Comparison of ENCODE assay signal across 8 cellular contexts in the genomic region with DNA sequence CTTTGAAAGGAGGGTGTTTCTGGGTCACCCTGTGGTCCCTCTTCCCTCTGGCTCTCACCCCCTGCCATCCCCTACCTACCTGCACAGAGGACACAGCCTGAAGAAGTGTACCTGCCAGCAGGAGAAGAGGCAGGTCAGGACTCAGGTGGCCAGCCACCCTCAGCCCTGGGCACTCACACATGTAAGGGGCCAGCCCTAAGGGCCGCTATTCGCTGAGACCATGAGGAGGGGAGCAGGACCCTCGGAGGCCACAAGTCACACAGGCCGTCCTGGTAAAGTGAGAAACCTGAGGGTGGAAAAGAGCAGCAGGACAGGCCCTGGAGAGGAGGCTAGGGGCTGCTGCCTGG. TPM values are rescaled to one million over a fixed set of nuclear protein-coding genes. Genes with fewer than 3 reads are reported as not detected.
A peak's percentile ranks its signal among the peaks of the same experiment; 100 is the strongest.
DNase-seq lines count a peak whose midpoint lies in the region; ATAC-seq and TF ChIP-seq lines count a peak whose summit lies in the region.

No MANE protein-coding gene starts in this region.

- peaks cover 19% of the 10 kb centered on the region for H3K36me3 ChIP-seq in brain microvascular endothelial cell (replicated peaks)
- peaks cover 3 to 6% of the 10 kb centered on the region in 2 donors for H3K36me3 ChIP-seq in mucosa of rectum (ENCODE audit: control insufficient read depth in 2 of 2, insufficient read depth in 2 of 2, low read length in 2 of 2)

- H3K4me1 ChIP-seq in mucosa of rectum (ENCODE audit: control insufficient read depth in 2 of 2, insufficient read depth in 2 of 2, low read length in 2 of 2): peaks cover 21 to 25% of the 10 kb centered on the region in 2 donors

- TF ChIP-seq CTCF in AG10803 (conservative IDR thresholded peaks at IDR 0.05; ENCODE audit: low read length) (no peak), HFFc6 (IDR thresholded peaks at IDR 0.05) (no peak), brain microvascular endothelial cell (IDR thresholded peaks at IDR 0.05; ENCODE audit: low read depth, low read length, missing control alignments) (no peak)

- no peaks in the 10 kb centered on the region for H3K9me3 Mint-ChIP-seq in HFFc6

- no peaks in the 10 kb centered on the region for H3K9me3 ChIP-seq in mucosa of rectum (ENCODE audit: control insufficient read depth in 2 of 2, low read length in 2 of 2)

- H3K4me3 ChIP-seq in AG10803 (ENCODE audit: low read length) (peak overlapping the region; percentile 69), brain microvascular endothelial cell (ENCODE audit: low read depth, low read length) (peak overlapping the region; percentile 74), mucosa of rectum (ENCODE audit: low read length in 2 of 2) (peak overlapping the region; percentile 89 to 92)

- H3K27me3 ChIP-seq in brain microvascular endothelial cell (replicated peaks): no peaks in the 10 kb centered on the region
- H3K27me3 ChIP-seq in mucosa of rectum (ENCODE audit: control insufficient read depth in 2 of 2, insufficient read depth in 2 of 2, low read length in 2 of 2): no peaks in the 10 kb centered on the region

- peaks cover 37% of the 10 kb centered on the region for H3K4me1 Mint-ChIP-seq in HFFc6 (ENCODE audit: low read depth)

- H3K4me3 Mint-ChIP-seq in HFFc6: peak overlapping the region; percentile 92

- peaks cover 7% of the 10 kb centered on the region for H3K27me3 Mint-ChIP-seq in HFFc6 (ENCODE audit: insufficient read depth)

- no peak for ATAC-seq in HG02798 (IDR thresholded peaks at IDR 0.05; ENCODE audit: poor library complexity, unreplicated experiment)

- in situ Hi-C loops in brain microvascular endothelial cell (cut with HindIII; ENCODE audit: low pct_ligation_motif_present, low sequenced_read_pairs): no loop called here

- no peak for DNase-seq in AG10803 (ENCODE audit: low read depth)
- no peak for DNase-seq in HFFc6
- no peak for DNase-seq in brain microvascular endothelial cell
- DNase-seq in GDM1 (lab: John Stamatoyannopoulos, UW): no peak
- no peak for DNase-seq in stimulated activated CD4-positive, alpha-beta T cell treated with anti-CD3 and anti-CD28 coated beads, Interleukin-2, amount 100 ng/mL, for 24 hours
- DNase-seq in NCI-H146 treated with DMSO at 0.1 percent for 48 hours (lab: John Stamatoyannopoulos, UW; ENCODE audit: unreplicated experiment): no peak

- H3K27ac ChIP-seq in brain microvascular endothelial cell: no peak overlapping the region
- H3K27ac ChIP-seq in mucosa of rectum (ENCODE audit: low read depth in 2 of 2, low read length in 2 of 2): peak overlapping the region; percentile 89 to 91

- peak overlapping the region; percentile 87 for H3K27ac Mint-ChIP-seq in HFFc6

- H3K36me3 Mint-ChIP-seq in HFFc6 (ENCODE audit: low read depth): no peaks in the 10 kb centered on the region; the same call in 1 of the 2 replicates

- peak overlapping the region; percentile 83 to 92 for H3K9ac ChIP-seq in mucosa of rectum (ENCODE audit: low read depth in 1 of 2, low read length in 2 of 2)

RNA-seq across cellular contexts. Expression of a gene that starts 1.2 kb away (rescaled TPM):
- total RNA-seq in HFFc6 (2021; fragmentation: NEBNext Ultra II Directional; extraction: Animal tissue kit (Norgen Biotek cat#: 25700)): 10 to 100 TPM; 18.4 to 28.9 (median 21.1) TPM

RNA-seq across cellular contexts. Expression of a gene that starts 19.7 kb away (rescaled TPM):
- 10 to 100 TPM; 13.8 to 20.8 (median 17.6) TPM for total RNA-seq in HFFc6 (2021; fragmentation: NEBNext Ultra II Directional; extraction: Animal tissue kit (Norgen Biotek cat#: 25700))

RNA-seq across cellular contexts. Expression of a gene that starts 32.0 kb away (rescaled TPM):
- 10 to 100 TPM; 29.8 to 42.1 (median 32.2) TPM for total RNA-seq in HFFc6 (2021; fragmentation: NEBNext Ultra II Directional; extraction: Animal tissue kit (Norgen Biotek cat#: 25700))

RNA-seq across cellular contexts. Expression of a gene that starts 48.3 kb away (rescaled TPM):
- 1 to 10 TPM; 3.4 to 4.7 (median 3.6) TPM for total RNA-seq in HFFc6 (2021; fragmentation: NEBNext Ultra II Directional; extraction: Animal tissue kit (Norgen Biotek cat#: 25700))
